Comparison of ENCODE assay signal across 23 cellular contexts in genomic region chr2:181224866-181225265, GRCh38.
DNase-seq lines count a peak whose midpoint lies in the region; ATAC-seq and TF ChIP-seq lines count a peak whose summit lies in the region.
"Had no signal": no experiment of that assay in that cellular context is flagged by ENCODE, and none has a peak within 500 bp of the region (broad histone marks: within the 10 kb centered on the region; RNA-seq: fewer than 3 reads in every experiment).

No MANE protein-coding gene starts in this region.

- peaks cover 25% of the 10 kb centered on the region for H3K9me3 Mint-ChIP-seq in activated T-cell treated with anti-CD3 and anti-CD28 coated beads, Interleukin-2, amount 50 U/mL, for 4 hours
- H3K9me3 Mint-ChIP-seq in T-helper 1 cell treated with Interleukin-12 subunit alpha and Interleukin-12 subunit beta and Interleukin-4 antibody, amounts not matched to agents 30 μg/mL and 1 μg/mL, for 36 hours, result peaks cover 37% of the 10 kb centered on the region
- peaks cover 9% of the 10 kb centered on the region for H3K9me3 Mint-ChIP-seq in activated naive CD8-positive, alpha-beta T cell treated with anti-CD3 and anti-CD28 coated beads, Interleukin-2, amount 10 ng/mL, durations not matched to agents 7 days and 5 days
- H3K9me3 Mint-ChIP-seq in nephron progenitor cell, result no peaks in the 10 kb centered on the region
- H3K9me3 Mint-ChIP-seq in neural progenitor cell, result no peaks in the 10 kb centered on the region

- no peak overlapping the region for H3K9ac ChIP-seq in neural progenitor cell
- H3K9ac ChIP-seq: BLaER1 treated with 17β-estradiol and CSF1 and Interleukin-3, amounts not matched to agents 10 nM and 100 nM had no signal

- no peaks in the 10 kb centered on the region for H3K36me3 ChIP-seq in neural progenitor cell
- H3K36me3 ChIP-seq: BLaER1 treated with 17β-estradiol and CSF1 and Interleukin-3, amounts not matched to agents 10 nM and 100 nM; cardiac muscle cell; right lobe of liver; SJSA1; stomach; tibial nerve had no signal

- H3K9me3 ChIP-seq in neural progenitor cell (ENCODE audit: low read depth), result no peaks in the 10 kb centered on the region
- H3K9me3 ChIP-seq: mucosa of descending colon, right lobe of liver, SJSA1, stomach, tibial nerve had no signal

- no peak overlapping the region for H2AFZ ChIP-seq in neural progenitor cell (replicated peaks)

- POLR2A ChIA-PET in activated naive CD8-positive, alpha-beta T cell treated with anti-CD3 and anti-CD28 coated beads, Interleukin-2, amount 10 ng/mL, durations not matched to agents 7 days and 5 days (lab: Charles Lee), result no interaction called here

- peak overlapping the region; percentile 83 for H3K27ac Mint-ChIP-seq in T-helper 1 cell treated with Interleukin-12 subunit alpha and Interleukin-12 subunit beta and Interleukin-4 antibody, amounts not matched to agents 30 μg/mL and 1 μg/mL, for 36 hours
- H3K27ac Mint-ChIP-seq in activated naive CD8-positive, alpha-beta T cell treated with anti-CD3 and anti-CD28 coated beads, Interleukin-2, amount 10 ng/mL, durations not matched to agents 7 days and 5 days, result peak overlapping the region; percentile 59
- H3K27ac Mint-ChIP-seq in nephron progenitor cell (peak overlapping the region; percentile 0), neural progenitor cell (no peak overlapping the region)

- no peaks in the 10 kb centered on the region for H3K27me3 Mint-ChIP-seq in activated T-cell treated with anti-CD3 and anti-CD28 coated beads, Interleukin-2, amount 50 U/mL, for 4 hours (ENCODE audit: low read depth)
- no peaks in the 10 kb centered on the region for H3K27me3 Mint-ChIP-seq in T-helper 1 cell treated with Interleukin-12 subunit alpha and Interleukin-12 subunit beta and Interleukin-4 antibody, amounts not matched to agents 30 μg/mL and 1 μg/mL, for 36 hours (ENCODE audit: low read depth)
- no peaks in the 10 kb centered on the region for H3K27me3 Mint-ChIP-seq in activated naive CD8-positive, alpha-beta T cell treated with anti-CD3 and anti-CD28 coated beads, Interleukin-2, amount 10 ng/mL, durations not matched to agents 7 days and 5 days
- H3K27me3 Mint-ChIP-seq in nephron progenitor cell (ENCODE audit: low read depth, poor library complexity), result no peaks in the 10 kb centered on the region
- H3K27me3 Mint-ChIP-seq in neural progenitor cell (ENCODE audit: insufficient read depth, low read depth), result no peaks in the 10 kb centered on the region

- no peaks in the 10 kb centered on the region for H3F3A ChIP-seq in neural progenitor cell (ENCODE audit: low read depth)

- peaks cover 31% of the 10 kb centered on the region for H3K4me1 Mint-ChIP-seq in activated T-cell treated with anti-CD3 and anti-CD28 coated beads, Interleukin-2, amount 50 U/mL, for 4 hours (ENCODE audit: low read depth)
- peaks cover 24% of the 10 kb centered on the region for H3K4me1 Mint-ChIP-seq in T-helper 1 cell treated with Interleukin-12 subunit alpha and Interleukin-12 subunit beta and Interleukin-4 antibody, amounts not matched to agents 30 μg/mL and 1 μg/mL, for 36 hours (ENCODE audit: low read depth)
- H3K4me1 Mint-ChIP-seq in activated naive CD8-positive, alpha-beta T cell treated with anti-CD3 and anti-CD28 coated beads, Interleukin-2, amount 10 ng/mL, durations not matched to agents 7 days and 5 days, result peaks cover 20% of the 10 kb centered on the region
- H3K4me1 Mint-ChIP-seq in nephron progenitor cell, result no peaks in the 10 kb centered on the region
- no peaks in the 10 kb centered on the region for H3K4me1 Mint-ChIP-seq in neural progenitor cell

- H3K27ac ChIP-seq in neural progenitor cell, result no peak overlapping the region
- H3K27ac ChIP-seq: BLaER1 treated with 17β-estradiol and CSF1 and Interleukin-3, amounts not matched to agents 10 nM and 100 nM; cardiac muscle cell; HL-60; right lobe of liver; SJSA1; stomach; tibial nerve had no signal

- peak; percentile 67 to 89 for ATAC-seq in activated T-cell treated with anti-CD3 and anti-CD28 coated beads, Interleukin-2, amount 50 U/mL, for 4 hours
- no peak for ATAC-seq in activated naive CD8-positive, alpha-beta T cell treated with anti-CD3 and anti-CD28 coated beads, Interleukin-2, amount 10 ng/mL, durations not matched to agents 7 days and 5 days (ENCODE audit: low read depth)
- ATAC-seq in HG03521 (IDR thresholded peaks at IDR 0.05; ENCODE audit: unreplicated experiment), result no peak
- ATAC-seq: mucosa of descending colon, right lobe of liver had no signal

- H3K36me3 Mint-ChIP-seq in activated T-cell treated with anti-CD3 and anti-CD28 coated beads, Interleukin-2, amount 50 U/mL, for 4 hours (ENCODE audit: insufficient read depth), result peaks cover 31% of the 10 kb centered on the region
- H3K36me3 Mint-ChIP-seq in T-helper 1 cell treated with Interleukin-12 subunit alpha and Interleukin-12 subunit beta and Interleukin-4 antibody, amounts not matched to agents 30 μg/mL and 1 μg/mL, for 36 hours (ENCODE audit: low read depth), result peaks cover 42% of the 10 kb centered on the region
- H3K36me3 Mint-ChIP-seq in activated naive CD8-positive, alpha-beta T cell treated with anti-CD3 and anti-CD28 coated beads, Interleukin-2, amount 10 ng/mL, durations not matched to agents 7 days and 5 days, result peaks cover 46% of the 10 kb centered on the region
- H3K36me3 Mint-ChIP-seq in nephron progenitor cell (ENCODE audit: low read depth), result no peaks in the 10 kb centered on the region
- H3K36me3 Mint-ChIP-seq in neural progenitor cell, result no peaks in the 10 kb centered on the region

- peak overlapping the region; percentile 61 for H3K4me3 Mint-ChIP-seq in activated T-cell treated with anti-CD3 and anti-CD28 coated beads, Interleukin-2, amount 50 U/mL, for 4 hours
- peak overlapping the region; percentile 68 for H3K4me3 Mint-ChIP-seq in T-helper 1 cell treated with Interleukin-12 subunit alpha and Interleukin-12 subunit beta and Interleukin-4 antibody, amounts not matched to agents 30 μg/mL and 1 μg/mL, for 36 hours
- peak overlapping the region; percentile 47 for H3K4me3 Mint-ChIP-seq in activated naive CD8-positive, alpha-beta T cell treated with anti-CD3 and anti-CD28 coated beads, Interleukin-2, amount 10 ng/mL, durations not matched to agents 7 days and 5 days
- no peak overlapping the region for H3K4me3 Mint-ChIP-seq in nephron progenitor cell
- no peak overlapping the region for H3K4me3 Mint-ChIP-seq in neural progenitor cell

- H3K27me3 ChIP-seq in neural progenitor cell, result no peaks in the 10 kb centered on the region
- H3K27me3 ChIP-seq: BLaER1 treated with 17β-estradiol and CSF1 and Interleukin-3, amounts not matched to agents 10 nM and 100 nM; cardiac muscle cell; right lobe of liver; SJSA1; stomach; tibial nerve had no signal

- no peak for TF ChIP-seq CTCF in nephron progenitor cell (IDR thresholded peaks at IDR 0.05)
- TF ChIP-seq CTCF in neural progenitor cell (IDR thresholded peaks at IDR 0.05), result no peak

- H4K20me1 ChIP-seq in neural progenitor cell (ENCODE audit: low read depth), result no peaks in the 10 kb centered on the region
- H4K20me1 ChIP-seq: BLaER1 treated with 17β-estradiol and CSF1 and Interleukin-3, amounts not matched to agents 10 nM and 100 nM had no signal

- H3K4me2 ChIP-seq in neural progenitor cell, result no peak overlapping the region
- H3K4me2 ChIP-seq: BLaER1 treated with 17β-estradiol and CSF1 and Interleukin-3, amounts not matched to agents 10 nM and 100 nM had no signal

- no peaks in the 10 kb centered on the region for H3K4me1 ChIP-seq in neural progenitor cell
- H3K4me1 ChIP-seq: right lobe of liver, SJSA1, stomach, tibial nerve had no signal

- no peaks in the 10 kb centered on the region for H3K79me2 ChIP-seq in neural progenitor cell (ENCODE audit: low read depth)

- H3K4me3 ChIP-seq in neural progenitor cell, result no peak overlapping the region
- H3K4me3 ChIP-seq: BLaER1 treated with 17β-estradiol and CSF1 and Interleukin-3, amounts not matched to agents 10 nM and 100 nM; cardiac muscle cell; mucosa of descending colon; right lobe of liver; SJSA1; stomach; tibial nerve had no signal

- no peak for DNase-seq in activated T-cell treated with anti-CD3 and anti-CD28 coated beads, Interleukin-2, amount 50 U/mL, for 4 hours
- no peak for DNase-seq in activated T-cell treated with anti-CD3 and anti-CD28 coated beads, Interleukin-2, amount 50 U/mL, for 1 hour
- DNase-seq in activated naive CD8-positive, alpha-beta T cell treated with anti-CD3 and anti-CD28 coated beads, Interleukin-2, amount 10 ng/mL, durations not matched to agents 7 days and 5 days, result no peak
- DNase-seq in nephron progenitor cell, result no peak
- no peak for DNase-seq in neural progenitor cell (ENCODE audit: low spot score)
- DNase-seq in amniotic stem cell (lab: John Stamatoyannopoulos, UW), result no peak
- DNase-seq: ACHN; anterior cingulate cortex; H7; mucosa of descending colon; NCI-H1092; NCI-H187; right lobe of liver; stimulated activated CD4-positive, alpha-beta T cell treated with anti-CD3 and anti-CD28 coated beads, Interleukin-12 subunit alpha, Interleukin-12 subunit beta, amount 100 ng/mL, for 4 hours; stimulated activated CD4-positive, alpha-beta T cell treated with anti-CD3 and anti-CD28 coated beads, Interleukin-4, amount 100 ng/mL, for 4 hours; stomach had no signal

Comparison
In these comparisons a context has a peak if more than half of its experiments do, and no peak if none do; other contexts are left out.
1. ATAC-seq: peak in activated T-cell treated with anti-CD3 and anti-CD28 coated beads, Interleukin-2, amount 50 U/mL, for 4 hours (2 of 2); none in activated naive CD8-positive, alpha-beta T cell treated with anti-CD3 and anti-CD28 coated beads, Interleukin-2, amount 10 ng/mL, durations not matched to agents 7 days and 5 days (single experiment) and HG03521 (single experiment).
2. H3K4me3 Mint-ChIP-seq: peak in activated T-cell treated with anti-CD3 and anti-CD28 coated beads, Interleukin-2, amount 50 U/mL, for 4 hours (single experiment), T-helper 1 cell treated with Interleukin-12 subunit alpha and Interleukin-12 subunit beta and Interleukin-4 antibody, amounts not matched to agents 30 μg/mL and 1 μg/mL, for 36 hours (single experiment) and activated naive CD8-positive, alpha-beta T cell treated with anti-CD3 and anti-CD28 coated beads, Interleukin-2, amount 10 ng/mL, durations not matched to agents 7 days and 5 days (single experiment); none in nephron progenitor cell (single experiment) and neural progenitor cell (single experiment).